ENCODE assay signal across 8 cellular contexts in genomic region chr7:76303057-76303828, GRCh38. TPM values are rescaled to one million over a fixed set of nuclear protein-coding genes. Genes with fewer than 3 reads are reported as not detected.
DNase-seq lines count a peak whose midpoint lies in the region; ATAC-seq and TF ChIP-seq lines count a peak whose summit lies in the region.

No MANE protein-coding gene starts in this region.

- H3K9me3 ChIP-seq in Loucy (ENCODE audit: insufficient read depth, low read depth, low read length) (no peaks in the 10 kb centered on the region), left ventricle myocardium inferior (replicated peaks) (no peaks in the 10 kb centered on the region), upper lobe of left lung (no peaks in the 10 kb centered on the region)

- no peak for TF ChIP-seq EP300 in upper lobe of left lung (IDR thresholded peaks at IDR 0.05)

- WGBS in upper lobe of left lung, 2 donors: 0 to 1% methylated on average over 38 to 43 of the region's 49 CpGs

- no peaks in the 10 kb centered on the region for H3K9me3 Mint-ChIP-seq in T-helper 1 cell treated with Interleukin-12 subunit alpha and Interleukin-12 subunit beta and Interleukin-4 antibody, amounts not matched to agents 30 μg/mL and 1 μg/mL, for 36 hours
- no peaks in the 10 kb centered on the region for H3K9me3 Mint-ChIP-seq in progenitor cell of endocrine pancreas (ENCODE audit: low read depth)

- no peaks in the 10 kb centered on the region for H4K20me1 ChIP-seq in Loucy (ENCODE audit: insufficient read depth, low read length, poor library complexity, severe bottlenecking)

- peak overlapping the region; percentile 74 for H3K27ac Mint-ChIP-seq in T-helper 1 cell treated with Interleukin-12 subunit alpha and Interleukin-12 subunit beta and Interleukin-4 antibody, amounts not matched to agents 30 μg/mL and 1 μg/mL, for 36 hours
- peak overlapping the region; percentile 76 for H3K27ac Mint-ChIP-seq in progenitor cell of endocrine pancreas

- H3K4me3 ChIP-seq in AG10803 (ENCODE audit: low read length) (peak overlapping the region; percentile 91), Loucy (ENCODE audit: low read length, poor library complexity, severe bottlenecking) (peak overlapping the region; percentile 75), left ventricle myocardium inferior (peak overlapping the region; percentile 98), upper lobe of left lung (peak overlapping the region; percentile 52 to 93 (median 90))

- H3K4me1 Mint-ChIP-seq in T-helper 1 cell treated with Interleukin-12 subunit alpha and Interleukin-12 subunit beta and Interleukin-4 antibody, amounts not matched to agents 30 μg/mL and 1 μg/mL, for 36 hours (ENCODE audit: low read depth): peaks cover 13% of the 10 kb centered on the region
- peaks cover 18% of the 10 kb centered on the region for H3K4me1 Mint-ChIP-seq in progenitor cell of endocrine pancreas (ENCODE audit: low read depth)

- H3K36me3 ChIP-seq in Loucy (ENCODE audit: insufficient read depth, low read length): no peaks in the 10 kb centered on the region
- H3K36me3 ChIP-seq in left ventricle myocardium inferior: peaks cover 12% of the 10 kb centered on the region
- peaks cover 0 to 4% (median 0%) of the 10 kb centered on the region in 4 donors for H3K36me3 ChIP-seq in upper lobe of left lung

- H3K9ac ChIP-seq in Loucy (ENCODE audit: low read depth, low read length, poor library complexity, severe bottlenecking): peak overlapping the region; percentile 86

- H3K4me3 Mint-ChIP-seq in T-helper 1 cell treated with Interleukin-12 subunit alpha and Interleukin-12 subunit beta and Interleukin-4 antibody, amounts not matched to agents 30 μg/mL and 1 μg/mL, for 36 hours: peak overlapping the region; percentile 89
- H3K4me3 Mint-ChIP-seq in progenitor cell of endocrine pancreas (ENCODE audit: low read depth): peak overlapping the region; percentile 76

- ATAC-seq in upper lobe of left lung (ENCODE audit: low FRiP score in 2 of 2): peak; percentile 83

- H3F3A ChIP-seq in Loucy (ENCODE audit: low read depth): no peaks in the 10 kb centered on the region

- H3K27ac ChIP-seq in left ventricle myocardium inferior (replicated peaks) (peak overlapping the region; percentile 99), upper lobe of left lung (peak overlapping the region; percentile 92 to 98 (median 96))

- H3K27me3 ChIP-seq in Loucy (ENCODE audit: insufficient read depth, low read length, poor library complexity, severe bottlenecking): no peaks in the 10 kb centered on the region
- no peaks in the 10 kb centered on the region for H3K27me3 ChIP-seq in left ventricle myocardium inferior (ENCODE audit: low read depth)
- H3K27me3 ChIP-seq in upper lobe of left lung: no peaks in the 10 kb centered on the region

- peaks cover 7% of the 10 kb centered on the region for H3K27me3 Mint-ChIP-seq in T-helper 1 cell treated with Interleukin-12 subunit alpha and Interleukin-12 subunit beta and Interleukin-4 antibody, amounts not matched to agents 30 μg/mL and 1 μg/mL, for 36 hours (ENCODE audit: low read depth)
- peaks cover 4% of the 10 kb centered on the region for H3K27me3 Mint-ChIP-seq in progenitor cell of endocrine pancreas

- peak; percentile 30 for TF ChIP-seq POLR2A in GM19193 (IDR thresholded peaks at IDR 0.05; ENCODE audit: extremely low read depth, insufficient read depth, insufficient read length)
- peak in 3 of 4 donors; percentile 27 to 48 (median 41) for TF ChIP-seq POLR2A in upper lobe of left lung (IDR thresholded peaks at IDR 0.05)

- peak; percentile 93 for DNase-seq in AG10803 (ENCODE audit: low read depth)
- peak; percentile 71 for DNase-seq in amniotic stem cell (lab: John Stamatoyannopoulos, UW)
- DNase-seq in left ventricle myocardium inferior: peak; percentile 87
- DNase-seq in progenitor cell of endocrine pancreas (ENCODE audit: low spot score, unreplicated experiment): peak; percentile 79
- DNase-seq in upper lobe of left lung: peak; percentile 89 to 91

- peak overlapping the region; percentile 92 for H2AFZ ChIP-seq in Loucy (ENCODE audit: low read length)

- H3K36me3 Mint-ChIP-seq in T-helper 1 cell treated with Interleukin-12 subunit alpha and Interleukin-12 subunit beta and Interleukin-4 antibody, amounts not matched to agents 30 μg/mL and 1 μg/mL, for 36 hours (ENCODE audit: low read depth): no peaks in the 10 kb centered on the region
- H3K36me3 Mint-ChIP-seq in progenitor cell of endocrine pancreas (ENCODE audit: insufficient read depth): no peaks in the 10 kb centered on the region

- TF ChIP-seq CTCF in AG10803 (conservative IDR thresholded peaks at IDR 0.05; ENCODE audit: low read length) (no peak), Loucy (conservative IDR thresholded peaks at IDR 0.05; ENCODE audit: low read length) (no peak), left ventricle myocardium inferior (IDR thresholded peaks at IDR 0.05; ENCODE audit: borderline replicate concordance) (no peak), progenitor cell of endocrine pancreas (IDR thresholded peaks at IDR 0.05; ENCODE audit: unreplicated experiment) (no peak), upper lobe of left lung (IDR thresholded peaks at IDR 0.05) (no peak)

- peak overlapping the region; percentile 81 for H3K4me2 ChIP-seq in Loucy (ENCODE audit: low read depth, low read length, poor library complexity, severe bottlenecking)

- no peaks in the 10 kb centered on the region for H3K9me2 ChIP-seq in Loucy (replicated peaks; ENCODE audit: low read depth, low read length)

- H3K4me1 ChIP-seq in Loucy (ENCODE audit: insufficient read depth, low read length, poor library complexity, severe bottlenecking) (peaks cover 15% of the 10 kb centered on the region), left ventricle myocardium inferior (peaks cover 60% of the 10 kb centered on the region), upper lobe of left lung (peaks cover 23 to 52% (median 34%) of the 10 kb centered on the region in 4 donors)

- H3K79me2 ChIP-seq in Loucy (ENCODE audit: insufficient read depth, low read length): peaks cover 15% of the 10 kb centered on the region; the same call in 1 of the 2 replicates

- intact Hi-C loops in left ventricle myocardium inferior (cut with micrococcal nuclease): no loop called here

RNA-seq across cellular contexts. Expression of gene HSPB1, which starts 0.8 kb away (rescaled TPM):
- total RNA-seq in left ventricle myocardium inferior (2,037 TPM), progenitor cell of endocrine pancreas (111 and 118 TPM in 2 replicates), upper lobe of left lung (100 to 1,000 TPM; 164 to 703 (median 300) TPM)

RNA-seq across cellular contexts. Expression of gene YWHAG, which starts 55.5 kb away (rescaled TPM):
- total RNA-seq in left ventricle myocardium inferior (223 TPM), progenitor cell of endocrine pancreas (132 and 136 TPM in 2 replicates), upper lobe of left lung (100 to 1,000 TPM in 1 of 6 donors, 10 to 100 TPM in 5; 51.3 to 114 (median 73.4) TPM)

Comparison
In these comparisons a context has a peak if more than half of its experiments do, and no peak if none do; other contexts are left out.
1. Peak in every context shown above with its lines: DNase-seq, ATAC-seq, H3K4me3 ChIP-seq and H3K27ac ChIP-seq.